Comparison of ENCODE assay signal across 8 cellular contexts in genomic region chr15:79380755-79381499, GRCh38. TPM values are rescaled to one million over a fixed set of nuclear protein-coding genes. Genes with fewer than 3 reads are reported as not detected.
A peak's percentile ranks its signal among the peaks of the same experiment; 100 is the strongest.
DNase-seq lines count a peak whose midpoint lies in the region; ATAC-seq and TF ChIP-seq lines count a peak whose summit lies in the region.

No MANE protein-coding gene starts in this region.

- no peak overlapping the region for H3K27ac ChIP-seq in DOHH2 (ENCODE audit: low read depth, low read length)
- H3K27ac ChIP-seq in HCT116 (ENCODE audit: low read depth, low read length): no peak overlapping the region

- peaks cover 0 to 5% (median 0%) of the 10 kb centered on the region in 5 experiments for H3K9me3 Mint-ChIP-seq in brain
- no peaks in the 10 kb centered on the region for H3K9me3 Mint-ChIP-seq in immature natural killer cell

- RAD21 ChIA-PET in HCT116 (lab: Charles Lee; ENCODE audit: low non-redundant PET in 1 of 2, low total read pairs in 2 of 2, uncharacterized antibody in 2 of 2, unreplicated experiment in 2 of 2): interaction anchor here (0.5 to 2.6 kb wide), 4 partner anchors 212 to 472 kb away, joined by 4 to 22 read pairs (median 10); no protein-coding TSS in a partner anchor

- ATAC-seq in HCT116 (peak; percentile 99), GM18870 (IDR thresholded peaks at IDR 0.05; ENCODE audit: unreplicated experiment) (no peak)

- H3K4me3 ChIP-seq in DOHH2 (ENCODE audit: low read length) (no peak overlapping the region), HCT116 (replicated peaks in 1 of 2; ENCODE audit: low read depth in 1 of 2, low read length in 2 of 2) (no peak overlapping the region)

- H3K27ac Mint-ChIP-seq in brain (peak overlapping the region in 1 of 5 experiments; percentile 46), immature natural killer cell (no peak overlapping the region)

- H3K36me3 Mint-ChIP-seq in brain (no peaks in the 10 kb centered on the region), immature natural killer cell (no peaks in the 10 kb centered on the region)

- no peak for TF ChIP-seq POLR2A in HCT116 (IDR thresholded peaks at IDR 0.05; ENCODE audit: borderline replicate concordance, extremely low read depth, insufficient read depth, insufficient read length)

- peak; percentile 81 for TF ChIP-seq RAD21 in HCT116 (IDR thresholded peaks at IDR 0.05; ENCODE audit: low read depth)

- no TSS peak for BruUV-seq in HCT116 (replicated peaks; lab: Mats Ljungman, UMichigan)

- no peaks in the 10 kb centered on the region for H3K27me3 Mint-ChIP-seq in brain
- peaks cover 0 to 5% (median 0%) of the 10 kb centered on the region in 3 donors for H3K27me3 Mint-ChIP-seq in immature natural killer cell (ENCODE audit: low read depth in 3 of 3)

- H3K4me2 ChIP-seq in DOHH2 (ENCODE audit: low read length): no peak overlapping the region
- no peak overlapping the region for H3K4me2 ChIP-seq in HCT116 (ENCODE audit: low read length)

- H3K27me3 ChIP-seq in DOHH2 (ENCODE audit: control insufficient read depth, low read length) (no peaks in the 10 kb centered on the region), HCT116 (ENCODE audit: insufficient read depth, low read length) (no peaks in the 10 kb centered on the region)

- H3K9me2 ChIP-seq in DOHH2 (replicated peaks; ENCODE audit: control insufficient read depth, low read length) (no peaks in the 10 kb centered on the region), HCT116 (ENCODE audit: insufficient read depth) (no peaks in the 10 kb centered on the region)

- H3F3A ChIP-seq in DOHH2 (ENCODE audit: control insufficient read depth, insufficient read depth): no peaks in the 10 kb centered on the region

- H4K20me1 ChIP-seq in DOHH2 (ENCODE audit: control insufficient read depth, insufficient read depth, low read depth, low read length) (no peaks in the 10 kb centered on the region), HCT116 (ENCODE audit: insufficient read depth) (no peaks in the 10 kb centered on the region)

- CTCF ChIA-PET in HCT116 (lab: Charles Lee): interaction anchor here (0.7 to 4.3 kb wide), 25 partner anchors 9 to 1885 kb away, joined by 3 to 111 read pairs (median 5); no protein-coding TSS in a partner anchor

- H3K9me3 ChIP-seq in DOHH2 (ENCODE audit: control insufficient read depth, insufficient read depth, low read length): no peaks in the 10 kb centered on the region
- H3K9me3 ChIP-seq in HCT116 (ENCODE audit: control insufficient read depth in 1 of 2, insufficient read depth in 1 of 2, low read depth in 1 of 2, low read length in 2 of 2): no peaks in the 10 kb centered on the region

- H3K4me1 ChIP-seq in DOHH2 (ENCODE audit: control insufficient read depth, low read length): no peaks in the 10 kb centered on the region
- no peaks in the 10 kb centered on the region for H3K4me1 ChIP-seq in HCT116 (ENCODE audit: control insufficient read depth in 1 of 2, insufficient read depth in 2 of 2, low read length in 2 of 2)

- TF ChIP-seq CTCF in DOHH2 (IDR thresholded peaks at IDR 0.05; ENCODE audit: low read depth, low read length, poor library complexity, severe bottlenecking): peak; percentile 94
- peak; percentile 89 to 92 (median 92) for TF ChIP-seq CTCF in HCT116 (IDR thresholded peaks at IDR 0.05 in 2 of 3, conservative IDR thresholded peaks at IDR 0.05 in 1 of 3; ENCODE audit: borderline replicate concordance in 1 of 3, insufficient read depth in 1 of 3, low read depth in 2 of 3, low read length in 2 of 3)
- peak; percentile 96 to 98 for TF ChIP-seq CTCF in brain (conservative IDR thresholded peaks at IDR 0.05)

- H3K4me3 Mint-ChIP-seq in brain: no peak overlapping the region
- no peak overlapping the region for H3K4me3 Mint-ChIP-seq in immature natural killer cell

- no peak overlapping the region for H2AFZ ChIP-seq in HCT116 (ENCODE audit: low read depth, low read length, poor library complexity, severe bottlenecking)

- POLR2A ChIA-PET in HCT116 (lab: Charles Lee): interaction anchor here (2.3 kb wide), 1 partner anchor 215 kb away, joined by 6 read pairs; no protein-coding TSS in a partner anchor

- H3K9ac ChIP-seq in HCT116 (ENCODE audit: low read length): no peak overlapping the region

- DNase-seq in HCT116 (ENCODE audit: low read depth, low spot score) (peak; percentile 40), NCI-H2029 (lab: John Stamatoyannopoulos, UW) (peak; percentile 36), UCSD-AML1 (lab: John Stamatoyannopoulos, UW; ENCODE audit: unreplicated experiment) (peak; percentile 63), immature natural killer cell (peak; percentile 36 to 49 (median 46))
- DNase-seq in stimulated activated CD4-positive, alpha-beta T cell treated with anti-CD3 and anti-CD28 coated beads, Interleukin-15, amount 100 ng/mL, for 1 hour (ENCODE audit: low read depth in 1 of 2, low spot score in 1 of 2): peak; percentile 37 to 70

- intact Hi-C loops in HCT116 (cut with micrococcal nuclease): loop anchor here (1.0 to 5.0 kb wide), 5 partner anchors 196 to 791 kb away; no protein-coding TSS in a partner anchor

- H3K36me3 ChIP-seq in DOHH2 (ENCODE audit: control insufficient read depth, low read length): no peaks in the 10 kb centered on the region
- H3K36me3 ChIP-seq in HCT116 (ENCODE audit: control insufficient read depth in 1 of 2, insufficient read depth in 2 of 2, low read length in 2 of 2): no peaks in the 10 kb centered on the region

- H3K4me1 Mint-ChIP-seq in brain (peaks cover 4% of the 10 kb centered on the region), immature natural killer cell (no peaks in the 10 kb centered on the region)

- no peaks in the 10 kb centered on the region for H3K79me2 ChIP-seq in DOHH2 (ENCODE audit: control insufficient read depth, low read length)
- H3K79me2 ChIP-seq in HCT116 (ENCODE audit: insufficient read depth, low read length): no peaks in the 10 kb centered on the region

TF ChIP-seq in HCT116, 20 proteins besides CTCF, POLR2A, EP300 and RAD21:
- no peak for TF ChIP-seq SP1 (IDR thresholded peaks at IDR 0.05; ENCODE audit: low read depth)
- no peak for TF ChIP-seq SIN3A (IDR thresholded peaks at IDR 0.05; ENCODE audit: low read depth)
- TF ChIP-seq ATF3 (IDR thresholded peaks at IDR 0.05): no peak
- no peak for TF ChIP-seq EZH2phosphoT487 (IDR thresholded peaks at IDR 0.05; ENCODE audit: borderline replicate concordance)
- no peak for TF ChIP-seq EGR1 (IDR thresholded peaks at IDR 0.05; ENCODE audit: low read depth)
- no peak for TF ChIP-seq ELF1 (IDR thresholded peaks at IDR 0.05; ENCODE audit: borderline replicate concordance, low read depth)
- TF ChIP-seq ZFX (IDR thresholded peaks at IDR 0.05): no peak
- TF ChIP-seq EZH2 (IDR thresholded peaks at IDR 0.05): no peak

RNA-seq across cellular contexts. Expression of gene MINAR1, which starts 51.2 kb away (rescaled TPM):
- total RNA-seq in HCT116 (2021; ENCODE audit: unreplicated experiment): 1.9 TPM
- 0.60 and 0.66 TPM in 2 replicates for polyA plus RNA-seq in HCT116 (2012)
- polyA plus RNA-seq in brain (ENCODE audit: insufficient read depth, low read depth, low replicate concordance): 0.46 TPM
- under 1 TPM in 2 of 3 donors, not detected in 1; 0.07 to 0.09 TPM for polyA plus RNA-seq in immature natural killer cell
